In genomic region chr2:132387126-132387525, GRCh38 we compare ENCODE assay signal across 27 cellular contexts. TPM values are rescaled to one million over a fixed set of nuclear protein-coding genes. Genes with fewer than 3 reads are reported as not detected.
"Had no signal": no experiment of that assay in that cellular context is flagged by ENCODE, and none has a peak within 500 bp of the region (broad histone marks: within the 10 kb centered on the region; RNA-seq: fewer than 3 reads in every experiment).

No MANE protein-coding gene starts in this region.

- H3K9me3 ChIP-seq: suprapubic skin, testis, thoracic aorta, thyroid gland, transverse colon, upper lobe of right lung, uterus, vagina had no signal

- H3K36me3 ChIP-seq: stomach, suprapubic skin, thoracic aorta, thyroid gland, tibial artery, tibial nerve, transverse colon, upper lobe of left lung, upper lobe of right lung, uterus, vagina had no signal

- ATAC-seq: stimulated activated effector memory CD8-positive, alpha-beta T cell treated with anti-CD3 and anti-CD28 coated beads, Interleukin-12 subunit alpha, Interleukin-12 subunit beta, amount 100 ng/mL, for 72 hours; stimulated activated memory B cell treated with anti-CD40 and anti-IgM and Interleukin-4, amounts not matched to agents 10 μg/mL and 1 μg/mL and 100 μg/mL, for 72 hours; stimulated activated naive B cell treated with anti-CD40 and anti-IgM and Interleukin-4, amounts not matched to agents 10 μg/mL and 1 μg/mL and 100 μg/mL, for 72 hours; stimulated activated naive CD8-positive, alpha-beta T cell treated with anti-CD3 and anti-CD28 coated beads, Interleukin-15, amount 100 ng/mL, for 72 hours; stimulated activated naive CD8-positive, alpha-beta T cell treated with anti-CD3 and anti-CD28 coated beads, Interleukin-15, Interleukin-2, amounts not matched to agents 100 U/mL and 50 U/mL, for 24 hours; upper lobe of right lung had no signal

- H3K27ac ChIP-seq: stomach, suprapubic skin, testis, thoracic aorta, thyroid gland, tibial artery, tibial nerve, transverse colon, upper lobe of left lung, upper lobe of right lung, uterus, vagina had no signal

- FAIRE-seq: urothelium cell line had no signal

- H3K4me1 ChIP-seq: suprapubic skin, testis, thyroid gland, tibial artery, tibial nerve, transverse colon, upper lobe of left lung, upper lobe of right lung, uterus, vagina had no signal

- DNase-seq: stimulated activated CD4-positive, alpha-beta T cell treated with anti-CD3 and anti-CD28 coated beads, Interleukin-2, amount 100 ng/mL, for 48 hours; stimulated activated CD4-positive, alpha-beta T cell treated with anti-CD3 and anti-CD28 coated beads, Interleukin-4, amount 100 ng/mL, for 1 hour; stimulated activated CD4-positive, alpha-beta T cell treated with anti-CD3 and anti-CD28 coated beads, Interleukin-4, amount 100 ng/mL, for 24 hours; stimulated activated CD4-positive, alpha-beta T cell treated with anti-CD3 and anti-CD28 coated beads, Interleukin-4, amount 100 ng/mL, for 4 hours; stimulated activated CD8-positive, alpha-beta memory T cell treated with anti-CD3 and anti-CD28 coated beads, Interleukin-4, amount 100 ng/mL, for 48 hours; stimulated activated naive B cell treated with anti-CD40 and anti-IgM and Interleukin-4, amounts not matched to agents 10 μg/mL and 1 μg/mL and 100 μg/mL, for 72 hours; stimulated activated naive CD4-positive, alpha-beta T cell; stimulated activated naive CD4-positive, alpha-beta T cell treated with Interleukin-2 at 50 U/mL for 16 hours; stimulated activated naive CD8-positive, alpha-beta T cell treated with anti-CD3 and anti-CD28 coated beads, Interleukin-15, amount 100 ng/mL, for 72 hours; stimulated activated naive CD8-positive, alpha-beta T cell treated with anti-CD3 and anti-CD28 coated beads, Interleukin-15, Interleukin-2, amounts not matched to agents 100 U/mL and 50 U/mL, for 24 hours; stomach; substantia nigra; testis; thyroid gland; tibial artery; transverse colon; trophoblast cell; upper lobe of left lung; upper lobe of right lung; uterus had no signal

- H3K27me3 ChIP-seq: stomach, suprapubic skin, testis, thyroid gland, tibial artery, tibial nerve, transverse colon, upper lobe of left lung, upper lobe of right lung, uterus, vagina had no signal

- H3K4me3 ChIP-seq: stomach, suprapubic skin, testis, thoracic aorta, thyroid gland, tibial artery, tibial nerve, transverse colon, upper lobe of left lung, upper lobe of right lung, uterus, vagina had no signal

RNA-seq across cellular contexts. Expression of gene GPR39, which starts 29.5 kb away (rescaled TPM):
- total RNA-seq: vagina had no signal
